1 cellular context compared by ENCODE assay signal in the genomic region with DNA sequence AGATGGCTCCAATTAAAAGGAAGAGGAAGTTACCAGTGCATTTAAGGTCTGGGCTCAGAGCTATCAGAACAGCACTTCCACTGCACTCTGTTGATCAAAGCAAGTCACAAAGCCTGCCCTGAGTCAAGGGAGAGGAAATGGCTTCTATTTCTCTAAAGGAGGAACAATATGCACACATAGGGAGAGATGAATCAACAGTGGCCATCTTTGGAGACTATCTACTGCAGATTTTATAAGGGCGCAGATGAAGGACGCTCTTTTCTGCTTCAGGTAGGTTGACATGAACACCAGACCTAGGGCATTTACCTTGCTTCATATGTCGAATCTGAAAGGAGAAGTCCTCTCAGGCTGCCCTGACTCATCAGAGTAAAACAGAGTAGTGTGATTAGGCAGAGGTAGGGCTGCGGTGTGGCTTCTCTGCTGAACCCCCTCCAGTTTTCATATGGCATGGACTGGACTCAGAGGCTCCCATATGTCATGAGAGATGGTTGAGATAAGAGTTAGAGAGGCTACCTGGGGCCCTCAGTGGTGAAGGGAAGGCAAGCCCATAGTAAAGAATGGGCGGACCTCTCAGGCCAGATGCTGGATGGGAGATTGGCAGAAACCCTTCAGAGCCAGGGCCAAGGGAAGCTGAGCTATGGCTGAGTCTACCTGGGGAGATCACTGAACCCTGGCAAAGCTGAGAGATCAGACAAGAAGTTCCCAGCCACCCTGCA.
TF ChIP-seq lines count a peak whose summit lies in the region.

No MANE protein-coding gene starts in this region.

TF ChIP-seq in SK-N-SH, 30 proteins besides CTCF, POLR2A, EP300 and RAD21 (continued from another document):
- TF ChIP-seq, protein P1, sequence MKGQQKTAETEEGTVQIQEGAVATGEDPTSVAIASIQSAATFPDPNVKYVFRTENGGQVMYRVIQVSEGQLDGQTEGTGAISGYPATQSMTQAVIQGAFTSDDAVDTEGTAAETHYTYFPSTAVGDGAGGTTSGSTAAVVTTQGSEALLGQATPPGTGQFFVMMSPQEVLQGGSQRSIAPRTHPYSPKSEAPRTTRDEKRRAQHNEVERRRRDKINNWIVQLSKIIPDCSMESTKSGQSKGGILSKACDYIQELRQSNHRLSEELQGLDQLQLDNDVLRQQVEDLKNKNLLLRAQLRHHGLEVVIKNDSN (IDR thresholded peaks at IDR 0.05; ENCODE audit: borderline replicate concordance, low read depth): no peak
- TF ChIP-seq FOXM1 (IDR thresholded peaks at IDR 0.05; ENCODE audit: low read depth) (no peak), GABPA (IDR thresholded peaks at IDR 0.05; ENCODE audit: low read depth) (no peak), FOXJ3 (CRISPR knock-in tag; IDR thresholded peaks at IDR 0.05) (no peak), FOSL2 (IDR thresholded peaks at IDR 0.05; ENCODE audit: borderline replicate concordance, low read depth) (no peak)
